ENCODE assay signal across 10 cellular contexts in genomic region chr12:1595690-1596347, GRCh38. TPM values are rescaled to one million over a fixed set of nuclear protein-coding genes. Genes with fewer than 3 reads are reported as not detected.
DNase-seq lines count a peak whose midpoint lies in the region; FAIRE-seq and TF ChIP-seq lines count a peak whose summit lies in the region.
"Had no signal": no experiment of that assay in that cellular context is flagged by ENCODE, and none has a peak within 500 bp of the region (broad histone marks: within the 10 kb centered on the region; RNA-seq: fewer than 3 reads in every experiment).

No MANE protein-coding gene starts in this region.

- no peak for TF ChIP-seq CTCF in foreskin fibroblast (IDR thresholded peaks at IDR 0.05; ENCODE audit: low read depth, low read length)

- peaks cover 30 to 34% (median 32%) of the 10 kb centered on the region in 3 donors for H3K4me1 ChIP-seq in skeletal muscle tissue (ENCODE audit: control insufficient read depth in 3 of 3, insufficient read depth in 3 of 3, low read length in 3 of 3)

- no peaks in the 10 kb centered on the region for H3K36me3 ChIP-seq in skeletal muscle tissue (ENCODE audit: control insufficient read depth in 3 of 3, insufficient read depth in 3 of 3, low read length in 3 of 3)

- no peak for TF ChIP-seq POLR2A in GM12892 (IDR thresholded peaks at IDR 0.05; ENCODE audit: low read depth, low read length)

- no peaks in the 10 kb centered on the region for H3K27me3 ChIP-seq in skeletal muscle tissue (ENCODE audit: control insufficient read depth in 3 of 3, insufficient read depth in 3 of 3, low read length in 3 of 3)

- H3K27ac ChIP-seq in skeletal muscle tissue (ENCODE audit: low read depth, low read length) = peak overlapping the region; percentile 84

- peak overlapping the region in 1 of 3 donors; percentile 83 for H3K9ac ChIP-seq in skeletal muscle tissue (ENCODE audit: low read depth in 1 of 3, low read length in 3 of 3)

- no peak for FAIRE-seq in GM12892 (lab: Jason Lieb, UNC)
- FAIRE-seq: TTC549 had no signal

- no peaks in the 10 kb centered on the region for H3K9me3 ChIP-seq in skeletal muscle tissue (ENCODE audit: control insufficient read depth in 3 of 3, low read length in 3 of 3)

- peak; percentile 33 for DNase-seq in GM03348 (ENCODE audit: low spot score)
- peak; percentile 38 for DNase-seq in RPMI7951 (ENCODE audit: low read depth)
- DNase-seq in foreskin fibroblast = peak; percentile 70 to 81
- no peak for DNase-seq in RKO (ENCODE audit: low spot score)
- DNase-seq in NCI-H187 treated with DMSO at 0.1 percent for 48 hours (lab: John Stamatoyannopoulos, UW) = no peak
- DNase-seq in stimulated activated CD4-positive, alpha-beta T cell treated with anti-CD3 and anti-CD28 coated beads, Interleukin-2, amount 100 ng/mL, for 48 hours = no peak
- DNase-seq in GM12892 (ENCODE audit: insufficient read length) = no peak
- DNase-seq: stimulated activated CD4-positive, alpha-beta T cell treated with anti-CD3 and anti-CD28 coated beads, Interleukin-4, amount 100 ng/mL, for 1 hour had no signal

- H3K4me3 ChIP-seq in foreskin fibroblast (ENCODE audit: low read depth in 1 of 2, low read length in 2 of 2) (peak overlapping the region; percentile 41 to 81), skeletal muscle tissue (ENCODE audit: low read length in 3 of 3) (peak overlapping the region in 2 of 3 donors; percentile 82 to 83)

RNA-seq across cellular contexts. Expression of gene FBXL14, which starts 1.4 kb away (rescaled TPM):
- 4.0 and 5.6 TPM in 2 replicates for total RNA-seq in RPMI7951 (2014; rRNA removed; shearing (Covaris generic))
- total RNA-seq in skeletal muscle tissue = 5.2 TPM
- polyA plus RNA-seq in GM12892 (2012; ENCODE audit: missing spikeins) = 2.9 TPM

RNA-seq across cellular contexts. Expression of gene WNT5B, which starts 33.2 kb away (rescaled TPM):
- 42.9 and 57.9 TPM in 2 replicates for total RNA-seq in RPMI7951 (2014; rRNA removed; shearing (Covaris generic))
- total RNA-seq in skeletal muscle tissue = 30.3 TPM
- polyA plus RNA-seq in GM12892 (2012; ENCODE audit: missing spikeins) = 5.2 TPM

Comparison
In these comparisons a context has a peak if more than half of its experiments do, and no peak if none do; other contexts are left out.
1. DNase-seq: peak in GM03348 (single experiment), RPMI7951 (single experiment) and foreskin fibroblast (2 of 2); none in RKO (single experiment), NCI-H187 treated with DMSO at 0.1 percent for 48 hours (single experiment), stimulated activated CD4-positive, alpha-beta T cell treated with anti-CD3 and anti-CD28 coated beads, Interleukin-2, amount 100 ng/mL, for 48 hours (0 of 2) and GM12892 (single experiment).